Comparison of ENCODE assay signal across 2 cellular contexts in the genomic region with DNA sequence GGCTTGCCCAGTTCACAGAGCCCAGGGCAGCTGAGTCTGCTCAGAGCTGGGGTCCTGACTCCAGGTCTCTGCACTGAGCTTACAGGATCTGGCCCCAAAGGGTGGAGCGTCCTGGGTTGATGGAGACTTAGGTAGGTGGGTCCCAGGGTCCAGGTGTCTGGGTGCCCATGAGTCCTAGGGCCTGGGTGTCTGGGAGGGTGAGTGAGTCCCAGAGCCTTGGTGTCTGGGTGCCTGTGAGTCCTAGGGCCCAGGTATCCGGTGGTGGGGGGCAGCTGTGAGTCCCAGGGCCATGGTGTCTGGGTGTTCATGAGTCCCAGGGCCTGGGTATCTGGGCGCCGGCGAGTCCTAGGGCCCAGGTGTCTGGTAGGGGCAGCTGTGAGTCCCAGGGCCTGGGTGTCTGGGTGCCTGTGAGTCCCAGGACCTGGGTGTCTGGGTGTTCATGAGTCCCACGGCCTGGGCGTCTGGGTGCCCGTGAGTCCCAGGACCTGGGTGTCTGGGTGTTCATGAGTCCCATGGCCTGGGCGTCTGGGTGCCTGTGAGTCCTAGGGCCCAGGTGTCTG.
TF ChIP-seq lines count a peak whose summit lies in the region.

No MANE protein-coding gene starts in this region.

TF ChIP-seq in H1, 55 proteins besides CTCF, POLR2A, EP300 and RAD21:
- TF ChIP-seq EGR1 (IDR thresholded peaks at IDR 0.05; ENCODE audit: borderline replicate concordance, low read depth, low read length) (no peak), YY1 (IDR thresholded peaks at IDR 0.05; ENCODE audit: low read depth, low read length) (no peak), TBP (IDR thresholded peaks at IDR 0.05; ENCODE audit: low read depth, low read length) (no peak), RFX5 (IDR thresholded peaks at IDR 0.05; ENCODE audit: borderline replicate concordance, low read depth, low read length) (no peak), RBBP5 (IDR thresholded peaks at IDR 0.05; ENCODE audit: borderline replicate concordance, low read depth, low read length) (no peak), NRF1 (IDR thresholded peaks at IDR 0.05; ENCODE audit: low read depth, low read length) (no peak), RNF2 (IDR thresholded peaks at IDR 0.05; ENCODE audit: borderline replicate concordance, low read depth, low read length, missing control alignments, poor library complexity, severe bottlenecking) (no peak), BRCA1 (IDR thresholded peaks at IDR 0.05; ENCODE audit: low read depth, low read length) (no peak), TEAD4 (IDR thresholded peaks at IDR 0.05; ENCODE audit: low read depth, low read length) (no peak), CBX5 (IDR thresholded peaks at IDR 0.05; ENCODE audit: low read depth, low read length) (no peak), SRF (IDR thresholded peaks at IDR 0.05; ENCODE audit: low read depth, low read length) (no peak), MAX (IDR thresholded peaks at IDR 0.05) (no peak), KDM4A (IDR thresholded peaks at IDR 0.05; ENCODE audit: low read depth, low read length, severe bottlenecking) (no peak), SUZ12 (IDR thresholded peaks at IDR 0.05; ENCODE audit: low read length) (no peak), BACH1 (IDR thresholded peaks at IDR 0.05; ENCODE audit: low read length) (no peak), KDM1A (IDR thresholded peaks at IDR 0.05; ENCODE audit: borderline replicate concordance, low read length) (no peak), SP1 (IDR thresholded peaks at IDR 0.05; ENCODE audit: low read depth, low read length) (no peak)

TF ChIP-seq in HepG2, 621 proteins besides CTCF, POLR2A, EP300 and RAD21:
- TF ChIP-seq PRPF4 (IDR thresholded peaks at IDR 0.05; ENCODE audit: low read depth, low read length, poor library complexity, severe bottlenecking) (no peak), TBX3 (IDR thresholded peaks at IDR 0.05; ENCODE audit: borderline replicate concordance) (no peak), CHCHD3 (CRISPR knock-in tag; IDR thresholded peaks at IDR 0.05) (no peak), HCFC1 (IDR thresholded peaks at IDR 0.05; ENCODE audit: low read depth, low read length) (no peak), EHMT2 (IDR thresholded peaks at IDR 0.05; ENCODE audit: borderline replicate concordance, low read depth, low read length) (no peak)
